8 cellular contexts compared by ENCODE assay signal in the genomic region with DNA sequence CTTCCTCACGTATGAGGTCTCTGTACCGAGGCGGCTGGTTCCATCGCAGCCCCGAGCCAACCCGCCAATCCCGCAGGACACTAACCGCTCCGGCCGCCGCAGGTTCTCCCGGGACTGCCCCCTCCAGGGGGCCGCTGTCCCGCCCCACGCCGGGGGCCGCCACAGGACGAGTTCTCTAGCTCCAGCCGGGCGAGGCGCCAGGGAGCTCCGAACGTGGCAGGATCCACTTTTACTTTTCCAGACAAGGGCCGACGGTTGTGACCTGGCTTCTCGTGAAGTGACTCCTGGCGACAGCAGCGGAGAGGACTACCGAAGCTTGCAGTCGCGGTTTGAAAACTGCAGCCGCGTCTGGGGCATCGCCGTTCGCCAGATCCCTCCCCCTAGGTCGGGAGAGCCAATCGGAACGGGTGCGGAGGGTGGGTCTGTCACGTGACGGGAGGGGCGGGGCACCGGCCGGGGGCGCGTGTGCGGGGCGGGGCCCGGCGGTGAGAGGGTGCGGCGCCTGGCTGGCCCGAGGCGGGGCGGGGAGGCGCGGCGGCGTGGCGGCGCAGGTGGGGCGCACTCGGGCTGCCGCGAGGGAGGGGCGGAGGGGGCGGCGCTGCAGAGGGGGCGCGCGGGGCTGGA. TPM values are rescaled to one million over a fixed set of nuclear protein-coding genes. Genes with fewer than 3 reads are reported as not detected.
DNase-seq lines count a peak whose midpoint lies in the region; ATAC-seq, FAIRE-seq and TF ChIP-seq lines count a peak whose summit lies in the region.

Gene STK17B, minus strand, starts transcription at position 331 of the 624 bp plus-strand sequence. CDS start 8,195 bp downstream, outside the sequence.

- peak within 1 kb of the TSS; percentile 100 for H3K27ac Mint-ChIP-seq in T-helper 17 cell

- intact Hi-C loops in psoas muscle (cut with DNase I) = loop anchor here in 1 of 2 donors (5.0 kb wide), 2 partner anchors 94 to 111 kb away; no protein-coding TSS in a partner anchor

- no peaks in the 10 kb centered on the region for H3K27me3 ChIP-seq in right atrium auricular region
- no peaks in the 10 kb centered on the region for H3K27me3 ChIP-seq in psoas muscle (ENCODE audit: insufficient read depth in 3 of 3, low read length in 2 of 3)

- peak within 1 kb of the TSS; percentile 89 to 93 for H3K4me3 ChIP-seq in right atrium auricular region
- peak within 1 kb of the TSS; percentile 93 for H3K4me3 ChIP-seq in psoas muscle

- H3K27me3 Mint-ChIP-seq in T-helper 17 cell = no peaks in the 10 kb centered on the region

- no peak for TF ChIP-seq CTCF in GM13976 (IDR thresholded peaks at IDR 0.05; ENCODE audit: borderline replicate concordance, control extremely low read depth, extremely low read depth, insufficient read depth, missing control alignments)
- peak in 1 of 2 donors; percentile 28 for TF ChIP-seq CTCF in right atrium auricular region (IDR thresholded peaks at IDR 0.05)
- TF ChIP-seq CTCF in psoas muscle (IDR thresholded peaks at IDR 0.05) = no peak

- H3K36me3 ChIP-seq in right atrium auricular region = no peaks in the 10 kb centered on the region
- no peaks in the 10 kb centered on the region for H3K36me3 ChIP-seq in psoas muscle (ENCODE audit: insufficient read depth in 1 of 2, low read depth in 1 of 2)

- FAIRE-seq in urothelium cell line (lab: Jason Lieb, UNC) = peak; percentile 83

- peak within 1 kb of the TSS; percentile 89 to 91 for H3K27ac ChIP-seq in right atrium auricular region
- H3K27ac ChIP-seq in psoas muscle = peak within 1 kb of the TSS; percentile 84

- peaks cover 14% of the 10 kb centered on the region for H3K36me3 Mint-ChIP-seq in T-helper 17 cell (ENCODE audit: low read depth)

- ATAC-seq in HG02798 (IDR thresholded peaks at IDR 0.05; ENCODE audit: poor library complexity, unreplicated experiment) (peak; percentile 59), T-helper 17 cell (peak; percentile 70), psoas muscle (peak; percentile 97 to 99 (median 98))

- in situ Hi-C loops in GM13976 (cut with MboI; ENCODE audit: low sequenced_read_pairs, unreplicated experiment) = loop anchor here (10.0 kb wide), 2 partner anchors 73 to 103 kb away; no protein-coding TSS in a partner anchor

- H3K4me1 ChIP-seq in right atrium auricular region (peaks cover 0 to 23% of the 10 kb centered on the region in 2 donors), psoas muscle (peaks cover 7% of the 10 kb centered on the region)

- H3K4me1 Mint-ChIP-seq in T-helper 17 cell = peaks cover 37% of the 10 kb centered on the region

- no peaks in the 10 kb centered on the region for H3K9me3 ChIP-seq in T-helper 17 cell (ENCODE audit: control insufficient read depth, low read length, poor library complexity, severe bottlenecking)
- no peaks in the 10 kb centered on the region for H3K9me3 ChIP-seq in right atrium auricular region
- H3K9me3 ChIP-seq in psoas muscle = no peaks in the 10 kb centered on the region

- H3K4me3 Mint-ChIP-seq in T-helper 17 cell = peak within 1 kb of the TSS; percentile 93

- WGBS in psoas muscle, 3 donors = 0 to 1% (median 0%) methylated on average over 45 to 72 of the region's 72 CpGs

- peak; percentile 96 for DNase-seq in GM13976 (ENCODE audit: low spot score)
- peak; percentile 74 for DNase-seq in NCI-H146 treated with DMSO at 0.1 percent for 48 hours (lab: John Stamatoyannopoulos, UW; ENCODE audit: unreplicated experiment)
- DNase-seq in T-helper 17 cell = peak; percentile 92 to 98 (median 96)
- DNase-seq in amygdala (lab: John Stamatoyannopoulos, UW) = peak in 55 of 56 donors; percentile 30 to 91 (median 77)
- peak; percentile 95 for DNase-seq in right atrium auricular region (ENCODE audit: low spot score)
- DNase-seq in psoas muscle = peak; percentile 95 to 97
- DNase-seq in urothelium cell line (ENCODE audit: low spot score) = peak; percentile 98

RNA-seq across cellular contexts. Expression of gene STK17B, which starts in this region (rescaled TPM):
- total RNA-seq in T-helper 17 cell (100 to 1,000 TPM; 417 to 460 TPM), right atrium auricular region (1 to 10 TPM; 6.7 to 7.9 TPM), psoas muscle (1 to 10 TPM; 2.9 to 5.3 (median 4.5) TPM)
- polyA plus RNA-seq in psoas muscle = 1 to 10 TPM; 1.3 to 3.1 (median 1.3) TPM

Comparison
In these comparisons a context has a peak if more than half of its experiments do, and no peak if none do; other contexts are left out.
1. Peak in every context shown above with its lines: DNase-seq, ATAC-seq, H3K4me3 ChIP-seq and H3K27ac ChIP-seq.
2. RNA of gene STK17B (total RNA-seq): 417 to 460 TPM in T-helper 17 cell; 6.7 to 7.9 TPM in right atrium auricular region and 2.9 to 5.3 TPM in psoas muscle; every median in the first group is over 10 times any median in the second.